ENCODE assay signal across 8 cellular contexts in the genomic region with DNA sequence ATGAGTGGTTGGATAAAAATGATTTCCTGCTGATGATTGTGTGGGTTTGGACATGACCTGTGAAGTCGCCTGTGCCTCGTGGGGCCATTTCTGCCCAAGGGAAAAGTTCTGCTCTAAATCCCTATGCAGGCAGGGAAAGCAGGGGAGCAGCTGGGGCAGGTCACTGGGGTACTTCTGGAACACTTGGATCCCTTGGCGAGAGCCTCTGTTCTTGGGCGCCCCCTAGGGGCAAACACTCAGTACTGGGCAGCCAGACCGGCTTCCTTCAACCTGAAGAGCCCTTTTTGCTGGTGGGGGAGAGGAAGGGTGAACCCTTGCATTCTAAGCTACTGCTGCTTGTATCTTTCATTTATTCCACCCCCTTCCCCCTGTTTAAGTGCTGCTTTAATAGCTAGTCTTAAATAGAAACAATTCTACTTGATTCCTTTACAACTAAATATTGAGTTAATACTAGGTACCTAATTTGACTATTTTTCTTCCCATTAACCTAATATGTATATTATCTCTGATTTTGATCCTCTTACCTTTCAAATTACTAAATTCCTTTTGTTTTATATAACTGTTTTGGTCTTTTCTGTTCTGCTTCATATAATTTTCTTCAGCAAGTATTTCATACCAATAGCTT. TPM values are rescaled to one million over a fixed set of nuclear protein-coding genes. Genes with fewer than 3 reads are reported as not detected.
DNase-seq lines count a peak whose midpoint lies in the region; ATAC-seq, FAIRE-seq and TF ChIP-seq lines count a peak whose summit lies in the region.

No MANE protein-coding gene starts in this region.

- H3K27me3 ChIP-seq in HepG2 (ENCODE audit: control insufficient read depth in 1 of 2, insufficient read depth in 2 of 2, low read length in 2 of 2) = peaks cover 0 to 12% of the 10 kb centered on the region in 2 experiments; a peak in 3 of 5 replicates

- H3K4me3 Mint-ChIP-seq in T-helper 2 cell treated with Interferon-gamma antibody and Interleukin-4, amounts not matched to agents 5 μg/mL and 100 μg/mL, for 36 hours = no peak overlapping the region

- no peak overlapping the region for H3K9ac ChIP-seq in HepG2 (ENCODE audit: insufficient read depth, low read depth, low read length)

- no peaks in the 10 kb centered on the region for H3K4me1 Mint-ChIP-seq in T-helper 2 cell treated with Interferon-gamma antibody and Interleukin-4, amounts not matched to agents 5 μg/mL and 100 μg/mL, for 36 hours (ENCODE audit: low read depth)

- no peaks in the 10 kb centered on the region for H4K20me1 ChIP-seq in HepG2 (ENCODE audit: insufficient read depth, low read length)

- H2AFZ ChIP-seq in HepG2 (ENCODE audit: low read length) = no peak overlapping the region

- in situ Hi-C loops in HepG2 (cut with HindIII; ENCODE audit: extremely low pct_ligation_motif_present, low pct_unique_long_range_greater_than_20kb) = loop anchor here (10.0 kb wide), 1 partner anchor 207 kb away; no protein-coding TSS in a partner anchor

- no peaks in the 10 kb centered on the region for H3K36me3 ChIP-seq in HepG2 (replicated peaks in 1 of 2; ENCODE audit: control insufficient read depth in 1 of 2, insufficient read depth in 2 of 2, low read length in 2 of 2)

- 0% methylated on average over 3 of the region's 5 CpGs for WGBS in HepG2 (ENCODE audit: low lambda C conversion rate)

- H3K4me1 ChIP-seq in HepG2 (ENCODE audit: insufficient read depth, low read length) = peaks cover 13% of the 10 kb centered on the region; the same call in 1 of the 2 replicates

- H3K4me2 ChIP-seq in HepG2 (ENCODE audit: low read depth, low read length) = no peak overlapping the region

- intact Hi-C loops in HepG2 (cut with micrococcal nuclease; ENCODE audit: unreplicated experiment) = loop anchor here (2.0 kb wide), 2 partner anchors 191 to 201 kb away; no protein-coding TSS in a partner anchor

- H3K27me3 Mint-ChIP-seq in T-helper 2 cell treated with Interferon-gamma antibody and Interleukin-4, amounts not matched to agents 5 μg/mL and 100 μg/mL, for 36 hours (ENCODE audit: low read depth) = no peaks in the 10 kb centered on the region

- no peak overlapping the region for H3K4me3 ChIP-seq in HepG2 (replicated peaks in 1 of 3; ENCODE audit: insufficient read depth in 1 of 3, low read depth in 2 of 3, low read length in 3 of 3)

- CTCF ChIA-PET in HepG2 (lab: Yijun Ruan, JAX; ENCODE audit: low intra/inter-chr PET ratio, low total read pairs) = interaction anchor here (1.2 to 1.3 kb wide), 4 partner anchors 191 to 252 kb away, joined by 3 to 7 read pairs (median 4); no protein-coding TSS in a partner anchor

- TF ChIP-seq CTCF in HepG2 (CRISPR knock-in tag; IDR thresholded peaks at IDR 0.05) = peak; percentile 82

- TF ChIP-seq RAD21 in HepG2 (CRISPR knock-in tag; IDR thresholded peaks at IDR 0.05) = 0 out of 2 replicates have a peak, but pooled peaks have one; percentile 25

- peak; percentile 22 for DNase-seq in activated gamma-delta T cell treated with Interleukin-2 at 50 U/mL for 16 hours
- no peak for DNase-seq in activated gamma-delta T cell (lab: John Stamatoyannopoulos, UW)
- peak; percentile 44 for DNase-seq in NCI-H1105 treated with DMSO at 0.1 percent for 48 hours (lab: John Stamatoyannopoulos, UW)
- peak; percentile 38 for DNase-seq in T-helper 2 cell treated with Interferon-gamma antibody and Interleukin-4, amounts not matched to agents 5 μg/mL and 100 μg/mL, for 36 hours (ENCODE audit: low spot score)
- peak; percentile 13 for DNase-seq in cerebellum (ENCODE audit: low spot score)
- DNase-seq in HepG2 (ENCODE audit: low spot score) = peak; percentile 45
- DNase-seq in stimulated activated CD4-positive, alpha-beta T cell treated with anti-CD3 and anti-CD28 coated beads, TNF-alpha, amount 100 ng/mL, for 48 hours (ENCODE audit: low read depth in 3 of 3) = peak; percentile 16 to 61 (median 37)

- H3K27ac ChIP-seq in HepG2 (ENCODE audit: extremely low read length, insufficient read depth, low read length) = no peak overlapping the region

- ATAC-seq in HG02678 (IDR thresholded peaks at IDR 0.05; ENCODE audit: unreplicated experiment) = peak; percentile 83
- ATAC-seq in HepG2 = peak; percentile 85

- BruUV-seq in HepG2 (replicated peaks; lab: Mats Ljungman, UMichigan) = no TSS peak

- no peaks in the 10 kb centered on the region for H3K79me2 ChIP-seq in HepG2 (ENCODE audit: insufficient read depth, low read length)

- POLR2A ChIA-PET in HepG2 (lab: Yijun Ruan, JAX) = no interaction called here

- no peaks in the 10 kb centered on the region for H3K9me3 ChIP-seq in HepG2 (ENCODE audit: low read length)

- H3K27ac Mint-ChIP-seq in T-helper 2 cell treated with Interferon-gamma antibody and Interleukin-4, amounts not matched to agents 5 μg/mL and 100 μg/mL, for 36 hours = no peak overlapping the region

- no peaks in the 10 kb centered on the region for H3K9me3 Mint-ChIP-seq in T-helper 2 cell treated with Interferon-gamma antibody and Interleukin-4, amounts not matched to agents 5 μg/mL and 100 μg/mL, for 36 hours

- no peak for TF ChIP-seq EP300 in HepG2 (IDR thresholded peaks at IDR 0.05; ENCODE audit: low read depth in 2 of 2, low read length in 2 of 2)
- TF ChIP-seq EP300 in HepG2 (CRISPR knock-in tag; IDR thresholded peaks at IDR 0.05; ENCODE audit: borderline replicate concordance) = no peak

- TF ChIP-seq POLR2A in HepG2 (IDR thresholded peaks at IDR 0.05; ENCODE audit: insufficient read depth in 1 of 2, low read depth in 2 of 2, low read length in 2 of 2) = no peak

- H3K36me3 Mint-ChIP-seq in T-helper 2 cell treated with Interferon-gamma antibody and Interleukin-4, amounts not matched to agents 5 μg/mL and 100 μg/mL, for 36 hours (ENCODE audit: low read depth) = no peaks in the 10 kb centered on the region

- FAIRE-seq in HepG2 (lab: Jason Lieb, UNC) = peak; percentile 40

TF ChIP-seq in HepG2, 621 proteins besides CTCF, POLR2A, EP300 and RAD21 (continues in another document):
- TF ChIP-seq ZNF674 (CRISPR knock-in tag; IDR thresholded peaks at IDR 0.05; ENCODE audit: low read depth) (no peak), ZNF749 (CRISPR knock-in tag; IDR thresholded peaks at IDR 0.05; ENCODE audit: borderline replicate concordance) (no peak), HOXA9 (CRISPR knock-in tag; IDR thresholded peaks at IDR 0.05; ENCODE audit: borderline replicate concordance) (no peak), ZNF790 (CRISPR knock-in tag; IDR thresholded peaks at IDR 0.05; ENCODE audit: borderline replicate concordance) (no peak), SMC3 (IDR thresholded peaks at IDR 0.05; ENCODE audit: low read length) (peak; percentile 27; the same call in 1 of the 2 replicates)

RNA-seq across cellular contexts. Expression of a gene that starts 5.1 kb away (rescaled TPM):
- total RNA-seq in cerebellum (not detected), HepG2 (2016; rRNA removed; fragmentation: Illumina TruSeq; extraction: Trizol) (not detected in 2 replicates)
- not detected in 2 replicates for total RNA-seq in HepG2 (2016; cell fraction: cytosol; rRNA removed; fragmentation: Illumina TruSeq; extraction: Trizol; ENCODE audit: low read depth)
- not detected in 2 replicates for total RNA-seq in HepG2 (2016; cell fraction: insoluble cytoplasmic fraction; rRNA removed; fragmentation: Illumina TruSeq; extraction: Trizol)
- not detected in 2 replicates for total RNA-seq in HepG2 (2016; cell fraction: membrane; rRNA removed; fragmentation: Illumina TruSeq; extraction: Trizol)
- not detected in 2 replicates for total RNA-seq in HepG2 (2016; cell fraction: nucleus; rRNA removed; fragmentation: Illumina TruSeq; extraction: Trizol)
- not detected in 2 replicates for polyA plus RNA-seq in HepG2 (2011; rRNA removed)
- polyA plus RNA-seq in HepG2 (2011; cell fraction: cytosol; rRNA removed) = not detected in 2 replicates
- not detected in 2 replicates for polyA plus RNA-seq in HepG2 (2011; cell fraction: nucleus; rRNA removed)
- polyA plus RNA-seq in HepG2 (2012) = not detected in 2 replicates
- not detected in 2 replicates for polyA plus RNA-seq in HepG2 (2016; cell fraction: cytosol; fragmentation: Illumina TruSeq; extraction: Trizol; ENCODE audit: low read depth)
- not detected in 2 replicates for polyA plus RNA-seq in HepG2 (2016; cell fraction: insoluble cytoplasmic fraction; fragmentation: Illumina TruSeq; extraction: Trizol; ENCODE audit: low read depth)
- not detected in 2 replicates for polyA plus RNA-seq in HepG2 (2016; cell fraction: membrane; fragmentation: Illumina TruSeq; extraction: Trizol; ENCODE audit: low read depth)
- not detected in 2 replicates for polyA plus RNA-seq in HepG2 (2016; cell fraction: nucleus; fragmentation: Illumina TruSeq; extraction: Trizol; ENCODE audit: insufficient read depth, low read depth)
- not detected in 2 replicates for polyA minus RNA-seq in HepG2 (2011; rRNA and poly(A)+ RNA removed; ENCODE audit: low replicate concordance)
- polyA minus RNA-seq in HepG2 (2011; cell fraction: cytosol; rRNA and poly(A)+ RNA removed) = not detected in 2 replicates
- polyA minus RNA-seq in HepG2 (2011; cell fraction: nucleus; rRNA and poly(A)+ RNA removed) = not detected in 2 replicates

RNA-seq across cellular contexts. Expression of a gene that starts 11.1 kb away (rescaled TPM):
- not detected for total RNA-seq in cerebellum
- total RNA-seq in HepG2 (2016; rRNA removed; fragmentation: Illumina TruSeq; extraction: Trizol) = not detected in 2 replicates
- not detected in 2 replicates for total RNA-seq in HepG2 (2016; cell fraction: cytosol; rRNA removed; fragmentation: Illumina TruSeq; extraction: Trizol; ENCODE audit: low read depth)
- total RNA-seq in HepG2 (2016; cell fraction: insoluble cytoplasmic fraction; rRNA removed; fragmentation: Illumina TruSeq; extraction: Trizol) = not detected in 2 replicates
- not detected in 2 replicates for total RNA-seq in HepG2 (2016; cell fraction: membrane; rRNA removed; fragmentation: Illumina TruSeq; extraction: Trizol)
- not detected in 2 replicates for total RNA-seq in HepG2 (2016; cell fraction: nucleus; rRNA removed; fragmentation: Illumina TruSeq; extraction: Trizol)
- not detected in 2 replicates for polyA plus RNA-seq in HepG2 (2011; rRNA removed)
- 0.05 TPM in 1 of 2 replicates, not detected in the other for polyA plus RNA-seq in HepG2 (2011; cell fraction: cytosol; rRNA removed)
- polyA plus RNA-seq in HepG2 (2011; cell fraction: nucleus; rRNA removed) = not detected in 2 replicates
- not detected in 2 replicates for polyA plus RNA-seq in HepG2 (2012)
- polyA plus RNA-seq in HepG2 (2016; cell fraction: cytosol; fragmentation: Illumina TruSeq; extraction: Trizol; ENCODE audit: low read depth) = not detected in 2 replicates
- not detected in 2 replicates for polyA plus RNA-seq in HepG2 (2016; cell fraction: insoluble cytoplasmic fraction; fragmentation: Illumina TruSeq; extraction: Trizol; ENCODE audit: low read depth)
- polyA plus RNA-seq in HepG2 (2016; cell fraction: membrane; fragmentation: Illumina TruSeq; extraction: Trizol; ENCODE audit: low read depth) = not detected in 2 replicates
- polyA plus RNA-seq in HepG2 (2016; cell fraction: nucleus; fragmentation: Illumina TruSeq; extraction: Trizol; ENCODE audit: insufficient read depth, low read depth) = not detected in 2 replicates
- polyA minus RNA-seq in HepG2 (2011; rRNA and poly(A)+ RNA removed; ENCODE audit: low replicate concordance) = not detected in 2 replicates
- polyA minus RNA-seq in HepG2 (2011; cell fraction: cytosol; rRNA and poly(A)+ RNA removed) = not detected in 2 replicates
- polyA minus RNA-seq in HepG2 (2011; cell fraction: nucleus; rRNA and poly(A)+ RNA removed) = not detected in 2 replicates
